ENCODE assay signal across 1 cellular context in the genomic region with DNA sequence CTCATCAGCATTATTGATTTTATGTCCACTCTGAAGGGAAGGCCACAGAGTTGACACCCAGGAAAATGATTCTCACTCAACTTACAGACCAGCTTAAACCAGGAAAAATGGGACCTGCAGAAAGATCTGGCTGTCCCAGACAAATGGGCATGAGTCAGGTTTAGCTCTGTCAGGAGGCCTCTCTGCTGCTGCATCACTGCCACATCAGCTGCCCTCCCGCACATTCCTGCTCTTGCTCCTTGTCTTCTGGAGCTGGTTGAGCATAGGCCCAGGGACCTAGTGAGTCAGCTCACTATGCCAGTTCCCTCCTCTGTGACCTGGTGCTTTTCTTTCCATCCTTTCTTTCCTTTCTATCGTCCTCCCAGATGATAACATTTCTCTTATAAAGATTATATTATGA.
TF ChIP-seq lines count a peak whose summit lies in the region.

No MANE protein-coding gene starts in this region.

TF ChIP-seq in SK-N-SH treated with all-trans-retinoic acid at 6 μM for 48 hours, 23 proteins besides CTCF, POLR2A, EP300 and RAD21 (continued from another document):
- no peak for TF ChIP-seq CREB5 (CRISPR knock-in tag; IDR thresholded peaks at IDR 0.05; ENCODE audit: low read depth)
- no peak for TF ChIP-seq PATZ1 (CRISPR knock-in tag; IDR thresholded peaks at IDR 0.05; ENCODE audit: borderline replicate concordance)
- TF ChIP-seq ESRRG (CRISPR knock-in tag; IDR thresholded peaks at IDR 0.05): no peak
- TF ChIP-seq ARNTL (CRISPR knock-in tag; IDR thresholded peaks at IDR 0.05; ENCODE audit: borderline replicate concordance, low read depth): no peak
- no peak for TF ChIP-seq PPARA (CRISPR knock-in tag; IDR thresholded peaks at IDR 0.05; ENCODE audit: borderline replicate concordance)
- TF ChIP-seq ZFP30 (CRISPR knock-in tag; IDR thresholded peaks at IDR 0.05): no peak
- no peak for TF ChIP-seq RARB (CRISPR knock-in tag; IDR thresholded peaks at IDR 0.05)
- no peak for TF ChIP-seq ISL1 (CRISPR knock-in tag; IDR thresholded peaks at IDR 0.05)
- no peak for TF ChIP-seq ZC3H10 (CRISPR knock-in tag; IDR thresholded peaks at IDR 0.05)
- no peak for TF ChIP-seq GLIS3 (CRISPR knock-in tag; IDR thresholded peaks at IDR 0.05)
- TF ChIP-seq ZNF565 (CRISPR knock-in tag; conservative IDR thresholded peaks at IDR 0.05; ENCODE audit: low read depth): no peak
- TF ChIP-seq CSDC2 (CRISPR knock-in tag; IDR thresholded peaks at IDR 0.05): no peak
- no peak for TF ChIP-seq ZFP3 (CRISPR knock-in tag; IDR thresholded peaks at IDR 0.05)
- TF ChIP-seq OSR1 (CRISPR knock-in tag; IDR thresholded peaks at IDR 0.05): no peak
- TF ChIP-seq TCF4 (CRISPR knock-in tag; IDR thresholded peaks at IDR 0.05; ENCODE audit: borderline replicate concordance): no peak
- no peak for TF ChIP-seq TOX (CRISPR knock-in tag; IDR thresholded peaks at IDR 0.05; ENCODE audit: borderline replicate concordance)
